In the genomic region with DNA sequence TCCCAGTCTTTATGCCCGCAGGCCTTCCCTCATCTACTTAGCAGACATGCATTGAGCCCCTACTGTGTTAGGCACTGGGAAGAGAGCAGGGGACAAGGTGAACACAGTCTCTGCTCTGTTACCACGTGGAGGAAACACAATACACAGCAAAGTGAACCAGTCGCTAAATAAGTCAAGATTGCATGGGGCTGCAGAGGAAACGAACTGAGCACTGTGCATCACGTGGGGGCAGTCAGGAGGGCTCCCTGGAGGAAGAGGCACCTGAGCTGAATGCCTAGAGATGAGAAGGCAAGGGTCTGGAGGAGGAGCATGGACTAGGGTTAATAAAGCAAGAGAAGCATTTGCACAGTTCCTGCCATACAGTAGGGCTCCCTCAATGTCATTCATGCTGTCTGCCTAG, we compare ENCODE assay signal across 20 cellular contexts.
DNase-seq lines count a peak whose midpoint lies in the region; ATAC-seq, FAIRE-seq and TF ChIP-seq lines count a peak whose summit lies in the region.
"Had no signal": no experiment of that assay in that cellular context is flagged by ENCODE, and none has a peak within 500 bp of the region (broad histone marks: within the 10 kb centered on the region; RNA-seq: fewer than 3 reads in every experiment).

No MANE protein-coding gene starts in this region.

- H3K27me3 Mint-ChIP-seq in T-helper 17 cell = peaks cover 2% of the 10 kb centered on the region
- H3K27me3 Mint-ChIP-seq: IgD-negative memory B cell had no signal

- ATAC-seq in K562 = no peak
- no peak for ATAC-seq in T-helper 17 cell
- no peak for ATAC-seq in GM19023 (IDR thresholded peaks at IDR 0.05; ENCODE audit: unreplicated experiment)
- ATAC-seq: CD8-positive, alpha-beta T cell; HCT116; HepG2 had no signal

- peak overlapping the region; percentile 11 for H2AK5ac ChIP-seq in neuronal stem cell (ENCODE audit: low read depth, low read length)

- H3K4me2 ChIP-seq in BLaER1 treated with 17β-estradiol and CSF1 and Interleukin-3, amounts not matched to agents 10 nM and 100 nM = peak overlapping the region in 8 of 11 experiments; percentile 41 to 71 (median 61); a peak in 12 of 22 replicates
- no peak overlapping the region for H3K4me2 ChIP-seq in K562 (ENCODE audit: insufficient read depth, low read length)
- H3K4me2 ChIP-seq in neuronal stem cell (ENCODE audit: insufficient read depth, low read length, poor library complexity, severe bottlenecking) = no peak overlapping the region

- no peak overlapping the region for H3K4me3 ChIP-seq in BLaER1 treated with 17β-estradiol and CSF1 and Interleukin-3, amounts not matched to agents 10 nM and 100 nM
- no peak overlapping the region for H3K4me3 ChIP-seq in K562
- H3K4me3 ChIP-seq in neuronal stem cell (ENCODE audit: low read length in 2 of 2) = no peak overlapping the region
- no peak overlapping the region for H3K4me3 ChIP-seq in skeletal muscle tissue (ENCODE audit: low read length in 3 of 3)
- H3K4me3 ChIP-seq: GM23248 had no signal

- no peak overlapping the region for H3K9ac ChIP-seq in BLaER1 treated with 17β-estradiol and CSF1 and Interleukin-3, amounts not matched to agents 10 nM and 100 nM
- H3K9ac ChIP-seq in K562 (ENCODE audit: insufficient read depth in 1 of 2, low read depth in 2 of 2, low read length in 2 of 2) = no peak overlapping the region
- H3K9ac ChIP-seq in neuronal stem cell (ENCODE audit: low read depth, low read length, poor library complexity) = peak overlapping the region; percentile 17
- peak overlapping the region in 1 of 3 donors; percentile 72 for H3K9ac ChIP-seq in skeletal muscle tissue (ENCODE audit: low read depth in 1 of 3, low read length in 3 of 3)
- H3K9ac ChIP-seq: GM23248 had no signal

- H4K91ac ChIP-seq in neuronal stem cell (ENCODE audit: low read depth, low read length, poor library complexity) = no peak overlapping the region

- no peaks in the 10 kb centered on the region for H3K79me1 ChIP-seq in neuronal stem cell (ENCODE audit: low read depth, low read length)

- no peak overlapping the region for H3K27ac Mint-ChIP-seq in T-helper 17 cell
- H3K27ac Mint-ChIP-seq: CD8-positive, alpha-beta T cell had no signal

- H3K9me3 ChIP-seq in BLaER1 treated with 17β-estradiol and CSF1 and Interleukin-3, amounts not matched to agents 10 nM and 100 nM (replicated peaks in 1 of 11) = peaks cover 28 to 46% (median 34%) of the 10 kb centered on the region in 11 experiments
- H3K9me3 ChIP-seq in K562 (replicated peaks; ENCODE audit: control insufficient read depth, insufficient read depth, low read depth, low read length) = peaks cover 2% of the 10 kb centered on the region; the same call in 1 of the 2 replicates
- peaks cover 11 to 26% of the 10 kb centered on the region in 2 donors for H3K9me3 ChIP-seq in neuronal stem cell (replicated peaks in 1 of 2; ENCODE audit: control insufficient read depth in 2 of 2, insufficient read depth in 1 of 2, low read depth in 1 of 2, low read length in 2 of 2)
- H3K9me3 ChIP-seq in skeletal muscle tissue (ENCODE audit: control insufficient read depth in 3 of 3, low read length in 3 of 3) = peaks cover 0 to 14% (median 4%) of the 10 kb centered on the region in 3 donors
- no peaks in the 10 kb centered on the region for H3K9me3 ChIP-seq in T-helper 17 cell (ENCODE audit: control insufficient read depth, low read length, poor library complexity, severe bottlenecking)

- CTCF ChIA-PET in K562 (lab: Yijun Ruan, JAX; ENCODE audit: low intra/inter-chr PET ratio) = no interaction called here

- no peak for TF ChIP-seq POLR2A in K562 (conservative IDR thresholded peaks at IDR 0.05)

- no peak overlapping the region for H3K4ac ChIP-seq in neuronal stem cell (ENCODE audit: low read length)

- no peak overlapping the region for H2BK120ac ChIP-seq in neuronal stem cell (ENCODE audit: low read depth, low read length)

- DNase-seq in K562 (ENCODE audit: extremely low read depth in 1 of 4, low spot score in 3 of 4) (no peak), neuronal stem cell (ENCODE audit: low spot score) (no peak), NCI-H1694 treated with DMSO at 0.1 percent for 48 hours (lab: John Stamatoyannopoulos, UW) (no peak), T-helper 17 cell (no peak)
- DNase-seq in stimulated activated naive CD4-positive, alpha-beta T cell (lab: John Stamatoyannopoulos, UW) = no peak
- DNase-seq: ACHN; Calu3; CD8-positive, alpha-beta T cell; DMS79 treated with DMSO at 0.1 percent for 48 hours; GF-D8; GM23248; KG1 had no signal

- POLR2A ChIA-PET in K562 (lab: Yijun Ruan, JAX) = no interaction called here

- H2AFZ ChIP-seq in K562 (ENCODE audit: low read depth, low read length) (no peak overlapping the region), neuronal stem cell (ENCODE audit: low read length) (no peak overlapping the region)
- H2AFZ ChIP-seq: GM23248 had no signal

- TF ChIP-seq RAD21 in K562 (CRISPR knock-in tag; conservative IDR thresholded peaks at IDR 0.05 in 1 of 2, IDR thresholded peaks at IDR 0.05 in 1 of 2) = no peak

- no peak overlapping the region for H3K4me3 Mint-ChIP-seq in T-helper 17 cell
- H3K4me3 Mint-ChIP-seq: CD8-positive, alpha-beta T cell had no signal

- H3K27me3 ChIP-seq in BLaER1 treated with 17β-estradiol and CSF1 and Interleukin-3, amounts not matched to agents 10 nM and 100 nM = no peaks in the 10 kb centered on the region
- H3K27me3 ChIP-seq in K562 (ENCODE audit: control insufficient read depth in 2 of 2, insufficient read depth in 2 of 2, low read length in 2 of 2) = peaks cover 0 to 12% of the 10 kb centered on the region in 2 experiments; a peak in 1 of 5 replicates
- H3K27me3 ChIP-seq in neuronal stem cell (ENCODE audit: control insufficient read depth in 3 of 3, insufficient read depth in 3 of 3, low read depth in 1 of 3, low read length in 3 of 3) = no peaks in the 10 kb centered on the region
- H3K27me3 ChIP-seq in skeletal muscle tissue (ENCODE audit: control insufficient read depth in 3 of 3, insufficient read depth in 3 of 3, low read length in 3 of 3) = no peaks in the 10 kb centered on the region

- H3K36me3 Mint-ChIP-seq in T-helper 17 cell (ENCODE audit: low read depth) = no peaks in the 10 kb centered on the region
- H3K36me3 Mint-ChIP-seq: CD8-positive, alpha-beta T cell had no signal

- FAIRE-seq in K562 (lab: Jason Lieb, UNC) = no peak
- FAIRE-seq: GM19239, H54, HepG2 had no signal

- intact Hi-C loops in K562 (cut with micrococcal nuclease) = no loop called here

- no peak for TF ChIP-seq EP300 in K562 (IDR thresholded peaks at IDR 0.05; ENCODE audit: low read length)

- peak overlapping the region; percentile 54 for H3K18ac ChIP-seq in neuronal stem cell (ENCODE audit: low read length)

- no peaks in the 10 kb centered on the region for H3K79me2 ChIP-seq in K562 (ENCODE audit: control insufficient read depth, insufficient read depth, low read length)

- peak overlapping the region; percentile 29 for H2BK15ac ChIP-seq in neuronal stem cell (ENCODE audit: low read length)

- H4K20me1 ChIP-seq in BLaER1 treated with 17β-estradiol and CSF1 and Interleukin-3, amounts not matched to agents 10 nM and 100 nM = no peaks in the 10 kb centered on the region
- H4K20me1 ChIP-seq in K562 (replicated peaks; ENCODE audit: control insufficient read depth, insufficient read depth, low read length) = no peaks in the 10 kb centered on the region

- H3K9me1 ChIP-seq in K562 (ENCODE audit: control insufficient read depth, insufficient read depth, low read length) = no peaks in the 10 kb centered on the region

- H2BK12ac ChIP-seq in neuronal stem cell (ENCODE audit: low read length) = no peak overlapping the region

- H2BK5ac ChIP-seq in neuronal stem cell (ENCODE audit: low read length) = no peak overlapping the region

- H3K4me1 Mint-ChIP-seq in T-helper 17 cell = no peaks in the 10 kb centered on the region

- no peak for TF ChIP-seq CTCF in K562 (IDR thresholded peaks at IDR 0.05 in 2 of 3, conservative IDR thresholded peaks at IDR 0.05 in 1 of 3; ENCODE audit: insufficient read depth in 2 of 3, low read depth in 1 of 3, low read length in 3 of 3)

- H3K23ac ChIP-seq in neuronal stem cell (ENCODE audit: low read depth, low read length, poor library complexity) = no peak overlapping the region

- in situ Hi-C loops in K562 (cut with MboI) = no loop called here

- H4K8ac ChIP-seq in neuronal stem cell (ENCODE audit: low read depth, low read length) = no peak overlapping the region

- no peak overlapping the region for H3K14ac ChIP-seq in neuronal stem cell (ENCODE audit: low read length)

- no peak overlapping the region for H3K27ac ChIP-seq in BLaER1 treated with 17β-estradiol and CSF1 and Interleukin-3, amounts not matched to agents 10 nM and 100 nM
- H3K27ac ChIP-seq in K562 (ENCODE audit: extremely low read depth, low read depth, low read length) (no peak overlapping the region), neuronal stem cell (replicated peaks; ENCODE audit: low read length) (no peak overlapping the region), skeletal muscle tissue (ENCODE audit: low read depth, low read length) (peak overlapping the region; percentile 84)
- H3K27ac ChIP-seq: GM23248 had no signal

- H3K36me3 ChIP-seq in BLaER1 treated with 17β-estradiol and CSF1 and Interleukin-3, amounts not matched to agents 10 nM and 100 nM = peaks cover 0 to 6% (median 0%) of the 10 kb centered on the region in 11 experiments; a peak in 1 of 22 replicates
- H3K36me3 ChIP-seq in K562 (ENCODE audit: control insufficient read depth, insufficient read depth, low read length) (no peaks in the 10 kb centered on the region), neuronal stem cell (replicated peaks in 1 of 2; ENCODE audit: control insufficient read depth in 2 of 2, insufficient read depth in 2 of 2, low read length in 2 of 2) (no peaks in the 10 kb centered on the region), skeletal muscle tissue (ENCODE audit: control insufficient read depth in 3 of 3, insufficient read depth in 3 of 3, low read length in 3 of 3) (no peaks in the 10 kb centered on the region)

- BruUV-seq in K562 (replicated peaks; lab: Mats Ljungman, UMichigan) = no TSS peak

- H3K4me1 ChIP-seq in BLaER1 treated with 17β-estradiol and CSF1 and Interleukin-3, amounts not matched to agents 10 nM and 100 nM = peaks cover 0 to 18% (median 15%) of the 10 kb centered on the region in 10 experiments; a peak in 17 of 20 replicates
- no peaks in the 10 kb centered on the region; a peak in 1 of 5 replicates for H3K4me1 ChIP-seq in K562 (replicated peaks in 1 of 2; ENCODE audit: control insufficient read depth in 2 of 2, insufficient read depth in 2 of 2, low read length in 2 of 2)
- H3K4me1 ChIP-seq in neuronal stem cell (ENCODE audit: control insufficient read depth in 2 of 2, insufficient read depth in 1 of 2, low read depth in 1 of 2, low read length in 2 of 2) = peaks cover 5 to 17% of the 10 kb centered on the region in 2 donors
- peaks cover 24 to 37% (median 25%) of the 10 kb centered on the region in 3 donors for H3K4me1 ChIP-seq in skeletal muscle tissue (ENCODE audit: control insufficient read depth in 3 of 3, insufficient read depth in 3 of 3, low read length in 3 of 3)

- 10% methylated on average over 5 of the region's 5 CpGs for WGBS in K562 (ENCODE audit: insufficient coverage, low coverage, missing lambda C conversion rate)
- no CpG with 5 or more reads among the region's 5 CpGs for WGBS in neuronal stem cell (ENCODE audit: extremely low coverage in 2 of 2, insufficient read length in 2 of 2, insufficient replicate concordance in 1 of 2), 2 donors

TF ChIP-seq in K562, 482 proteins besides CTCF, POLR2A, EP300 and RAD21 (continues in another document):
- TF ChIP-seq ZNF384 (IDR thresholded peaks at IDR 0.05; ENCODE audit: low read depth, low read length) (no peak), BCOR (IDR thresholded peaks at IDR 0.05) (0 out of 2 replicates have a peak, but pooled peaks have one; percentile 41)

Comparison
In these comparisons a context has a peak if more than half of its experiments do, and no peak if none do; other contexts are left out.
1. H3K4me2 ChIP-seq: peak in BLaER1 treated with 17β-estradiol and CSF1 and Interleukin-3, amounts not matched to agents 10 nM and 100 nM (8 of 11); none in K562 (single experiment) and neuronal stem cell (single experiment).